In genomic region chr4:15478724-15479088, GRCh38 we compare ENCODE assay signal across 1 cellular context.
TF ChIP-seq lines count a peak whose summit lies in the region.

No MANE protein-coding gene starts in this region.

TF ChIP-seq in H1, 55 proteins besides CTCF, POLR2A, EP300 and RAD21:
- TF ChIP-seq CHD7 (IDR thresholded peaks at IDR 0.05; ENCODE audit: insufficient replicate concordance, low read length) (no peak), TBP (IDR thresholded peaks at IDR 0.05; ENCODE audit: low read depth, low read length) (no peak), MAX (IDR thresholded peaks at IDR 0.05) (no peak), CTBP2 (IDR thresholded peaks at IDR 0.05; ENCODE audit: borderline replicate concordance, insufficient read depth, insufficient read length, low read length) (no peak), HDAC6 (IDR thresholded peaks at IDR 0.05; ENCODE audit: low read depth, low read length) (no peak), SIRT6 (IDR thresholded peaks at IDR 0.05; ENCODE audit: low read length) (no peak), BCL11A (IDR thresholded peaks at IDR 0.05; ENCODE audit: low read depth in 2 of 2, low read length in 2 of 2) (no peak), KDM1A (IDR thresholded peaks at IDR 0.05; ENCODE audit: borderline replicate concordance, low read length) (no peak), NRF1 (IDR thresholded peaks at IDR 0.05; ENCODE audit: low read depth, low read length) (no peak), TEAD4 (IDR thresholded peaks at IDR 0.05; ENCODE audit: low read depth, low read length) (no peak), BACH1 (IDR thresholded peaks at IDR 0.05; ENCODE audit: low read length) (no peak), GTF2F1 (IDR thresholded peaks at IDR 0.05; ENCODE audit: borderline replicate concordance, low read depth, low read length) (no peak), MAFK (IDR thresholded peaks at IDR 0.05; ENCODE audit: low read depth, low read length) (no peak), FOSL1 (IDR thresholded peaks at IDR 0.05; ENCODE audit: insufficient read depth, low read depth, low read length) (no peak), GABPA (IDR thresholded peaks at IDR 0.05; ENCODE audit: borderline replicate concordance, insufficient read depth, low read length) (no peak)
